ENCODE assay signal across 8 cellular contexts in the genomic region with DNA sequence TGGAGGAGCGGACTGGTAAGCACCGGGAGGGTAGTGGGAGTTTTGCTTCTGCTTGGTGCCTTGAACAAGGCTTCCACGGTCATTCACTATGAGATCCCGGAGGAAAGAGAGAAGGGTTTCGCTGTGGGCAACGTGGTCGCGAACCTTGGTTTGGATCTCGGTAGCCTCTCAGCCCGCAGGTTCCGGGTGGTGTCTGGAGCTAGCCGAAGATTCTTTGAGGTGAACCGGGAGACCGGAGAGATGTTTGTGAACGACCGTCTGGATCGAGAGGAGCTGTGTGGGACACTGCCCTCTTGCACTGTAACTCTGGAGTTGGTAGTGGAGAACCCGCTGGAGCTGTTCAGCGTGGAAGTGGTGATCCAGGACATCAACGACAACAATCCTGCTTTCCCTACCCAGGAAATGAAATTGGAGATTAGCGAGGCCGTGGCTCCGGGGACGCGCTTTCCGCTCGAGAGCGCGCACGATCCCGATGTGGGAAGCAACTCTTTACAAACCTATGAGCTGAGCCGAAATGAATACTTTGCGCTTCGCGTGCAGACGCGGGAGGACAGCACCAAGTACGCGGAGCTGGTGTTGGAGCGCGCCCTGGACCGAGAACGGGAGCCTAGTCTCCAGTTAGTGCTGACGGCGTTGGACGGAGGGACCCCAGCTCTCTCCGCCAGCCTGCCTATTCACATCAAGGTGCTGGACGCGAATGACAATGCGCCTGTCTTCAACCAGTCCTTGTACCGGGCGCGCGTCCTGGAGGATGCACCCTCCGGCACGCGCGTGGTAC. TPM values are rescaled to one million over a fixed set of nuclear protein-coding genes. Genes with fewer than 3 reads are reported as not detected.
DNase-seq lines count a peak whose midpoint lies in the region; ATAC-seq and TF ChIP-seq lines count a peak whose summit lies in the region.

No MANE protein-coding gene starts in this region.

- no peaks in the 10 kb centered on the region for H3K9me3 Mint-ChIP-seq in activated naive CD4-positive, alpha-beta T cell treated with anti-CD3 and anti-CD28 coated beads, Interleukin-2, amount 50 U/mL, for 24 hours
- H3K9me3 Mint-ChIP-seq in MCF 10A (ENCODE audit: unreplicated experiment) (no peaks in the 10 kb centered on the region), immature natural killer cell (no peaks in the 10 kb centered on the region)

- CTCF ChIA-PET in MCF 10A (lab: Yijun Ruan, JAX): interaction anchor here (0.6 to 4.8 kb wide), 29 partner anchors 11 to 602 kb away, joined by 3 to 75 read pairs (median 6); partner anchors contain the start of genes DIAPH1, PCDHB10, PCDHB14 and PCDHGA10

- peaks cover 28% of the 10 kb centered on the region for H3K4me1 Mint-ChIP-seq in activated naive CD4-positive, alpha-beta T cell treated with anti-CD3 and anti-CD28 coated beads, Interleukin-2, amount 50 U/mL, for 24 hours
- H3K4me1 Mint-ChIP-seq in MCF 10A (ENCODE audit: insufficient read depth, unreplicated experiment) (peaks cover 18% of the 10 kb centered on the region), immature natural killer cell (peaks cover 19 to 20% of the 10 kb centered on the region in 2 donors)

- POLR2A ChIA-PET in MCF 10A (lab: Yijun Ruan, JAX): interaction anchor here (0.6 to 4.5 kb wide), 18 partner anchors 8 to 251 kb away, joined by 3 to 82 read pairs (median 6); partner anchors contain the start of genes PCDHGA12, PCDHGC4 and TAF7

- intact Hi-C loops in MCF 10A (cut with micrococcal nuclease): loop anchor here (1.0 kb wide), 1 partner anchor 48 kb away; no protein-coding TSS in a partner anchor

- ATAC-seq in HG02798 (IDR thresholded peaks at IDR 0.05; ENCODE audit: poor library complexity, unreplicated experiment): peak; percentile 22

- peak overlapping the region; percentile 94 for H3K4me3 Mint-ChIP-seq in activated naive CD4-positive, alpha-beta T cell treated with anti-CD3 and anti-CD28 coated beads, Interleukin-2, amount 50 U/mL, for 24 hours
- H3K4me3 Mint-ChIP-seq in MCF 10A (ENCODE audit: unreplicated experiment): peak overlapping the region; percentile 94
- peak overlapping the region; percentile 64 to 88 (median 71) for H3K4me3 Mint-ChIP-seq in immature natural killer cell

- peaks cover 49% of the 10 kb centered on the region for H3K27me3 Mint-ChIP-seq in activated naive CD4-positive, alpha-beta T cell treated with anti-CD3 and anti-CD28 coated beads, Interleukin-2, amount 50 U/mL, for 24 hours
- no peaks in the 10 kb centered on the region for H3K27me3 Mint-ChIP-seq in MCF 10A (ENCODE audit: insufficient read depth, unreplicated experiment)
- H3K27me3 Mint-ChIP-seq in immature natural killer cell (ENCODE audit: low read depth in 3 of 3): peaks cover 15 to 36% (median 25%) of the 10 kb centered on the region in 3 donors

- no peak for TF ChIP-seq CTCF in MCF 10A (IDR thresholded peaks at IDR 0.05; ENCODE audit: unreplicated experiment)

- peaks cover 2% of the 10 kb centered on the region for H3K36me3 Mint-ChIP-seq in activated naive CD4-positive, alpha-beta T cell treated with anti-CD3 and anti-CD28 coated beads, Interleukin-2, amount 50 U/mL, for 24 hours
- H3K36me3 Mint-ChIP-seq in MCF 10A (ENCODE audit: insufficient read depth, unreplicated experiment) (peaks cover 31% of the 10 kb centered on the region), immature natural killer cell (no peaks in the 10 kb centered on the region)

- H3K27ac Mint-ChIP-seq in activated naive CD4-positive, alpha-beta T cell treated with anti-CD3 and anti-CD28 coated beads, Interleukin-2, amount 50 U/mL, for 24 hours: peak overlapping the region; percentile 38
- H3K27ac Mint-ChIP-seq in MCF 10A (ENCODE audit: low read depth, unreplicated experiment) (peak overlapping the region; percentile 84), immature natural killer cell (no peak overlapping the region)

- BruUV-seq in MCF 10A (replicated peaks; lab: Mats Ljungman, UMichigan): TSS peak; percentile 53

- no peak for DNase-seq in activated naive CD4-positive, alpha-beta T cell treated with anti-CD3 and anti-CD28 coated beads, Interleukin-2, amount 50 U/mL, for 16 hours
- DNase-seq in NCI-H2227 treated with DMSO at 0.1 percent for 48 hours (lab: John Stamatoyannopoulos, UW) (peak; percentile 34), MCF 10A (ENCODE audit: unreplicated experiment) (peak; percentile 58), immature natural killer cell (no peak), smooth muscle cell of the brain vasculature (ENCODE audit: low read depth, low spot score) (peak; percentile 52), NCI-H1694 treated with DMSO at 0.1 percent for 48 hours (lab: John Stamatoyannopoulos, UW) (no peak)

RNA-seq across cellular contexts. Expression of gene PCDHGC3, which starts 0.6 kb away (rescaled TPM):
- total RNA-seq in MCF 10A (2022): 17.3 and 31.7 TPM in 2 replicates
- 1 to 10 TPM in 1 of 3 donors, under 1 TPM in 2; 0.63 to 1.3 (median 0.77) TPM for polyA plus RNA-seq in immature natural killer cell

RNA-seq across cellular contexts. Expression of gene PCDHGC4, which starts 8.5 kb away (rescaled TPM):
- 0.40 and 1.7 TPM in 2 replicates for total RNA-seq in MCF 10A (2022)
- not detected for polyA plus RNA-seq in immature natural killer cell

RNA-seq across cellular contexts. Expression of gene PCDHGC5, which starts 12.6 kb away (rescaled TPM):
- 0.61 and 0.69 TPM in 2 replicates for total RNA-seq in MCF 10A (2022)
- polyA plus RNA-seq in immature natural killer cell: not detected

RNA-seq across cellular contexts. Expression of gene PCDHGA12, which starts 46.0 kb away (rescaled TPM):
- 0.79 and 0.91 TPM in 2 replicates for total RNA-seq in MCF 10A (2022)
- polyA plus RNA-seq in immature natural killer cell: under 1 TPM in 1 of 3 donors, not detected in 2; 0.25 TPM

RNA-seq across cellular contexts. Expression of gene PCDHGA11, which starts 55.5 kb away (rescaled TPM):
- 0.30 and 0.76 TPM in 2 replicates for total RNA-seq in MCF 10A (2022)
- polyA plus RNA-seq in immature natural killer cell: under 1 TPM in 1 of 3 donors, not detected in 2; 0.11 TPM

Comparison
In these comparisons a context has a peak if more than half of its experiments do, and no peak if none do; other contexts are left out.
1. H3K27ac Mint-ChIP-seq: peak in activated naive CD4-positive, alpha-beta T cell treated with anti-CD3 and anti-CD28 coated beads, Interleukin-2, amount 50 U/mL, for 24 hours (single experiment) and MCF 10A (single experiment); none in immature natural killer cell (0 of 6).
2. DNase-seq: peak in NCI-H2227 treated with DMSO at 0.1 percent for 48 hours (single experiment), MCF 10A (single experiment) and smooth muscle cell of the brain vasculature (single experiment); none in activated naive CD4-positive, alpha-beta T cell treated with anti-CD3 and anti-CD28 coated beads, Interleukin-2, amount 50 U/mL, for 16 hours (single experiment), immature natural killer cell (0 of 3) and NCI-H1694 treated with DMSO at 0.1 percent for 48 hours (single experiment).
3. Peak in every context shown above with its lines, with median percentiles within 50 percentile points of each other: H3K4me3 Mint-ChIP-seq.